Comparison of ENCODE assay signal across 8 cellular contexts in the genomic region with DNA sequence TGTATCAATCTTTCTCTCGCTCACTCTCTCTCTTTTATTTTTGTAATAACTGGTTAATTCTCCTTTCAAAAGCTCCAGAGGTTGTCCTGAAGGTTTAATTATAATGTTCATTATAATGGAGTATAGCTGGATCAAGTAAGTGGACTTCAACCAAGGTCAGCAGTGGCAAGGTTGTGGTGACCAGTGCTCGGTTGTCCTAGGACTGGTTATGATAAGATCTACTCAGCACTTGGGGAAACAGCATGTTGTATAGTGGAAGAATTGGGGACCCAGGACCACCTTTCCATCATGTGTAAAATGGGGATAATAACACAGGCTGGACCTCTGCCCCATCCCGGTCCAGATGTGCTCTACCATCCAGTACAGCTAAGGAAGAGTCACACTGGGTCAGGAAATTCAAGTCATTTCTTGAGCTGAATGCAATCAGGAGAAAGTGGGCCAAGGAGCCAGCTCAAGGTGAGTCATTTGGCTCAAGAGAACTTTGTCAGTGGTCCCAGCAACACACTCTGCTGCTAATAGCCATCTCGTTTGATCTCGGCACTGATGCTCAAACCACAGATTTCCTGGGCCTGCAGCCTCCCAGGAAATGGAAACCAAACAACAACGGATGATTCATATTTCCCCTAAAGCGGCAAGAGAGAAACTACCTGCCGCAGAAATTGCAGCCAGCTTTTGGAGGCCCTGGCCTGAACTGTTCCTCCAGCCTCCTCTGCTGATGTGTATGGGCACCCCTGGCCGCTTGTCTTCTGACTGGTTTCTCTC.
DNase-seq lines count a peak whose midpoint lies in the region; ATAC-seq and TF ChIP-seq lines count a peak whose summit lies in the region.

No MANE protein-coding gene starts in this region.

- DNase-seq in CD4-positive, alpha-beta T cell: peak; percentile 11 to 69 (median 48)
- DNase-seq in HS-27A (ENCODE audit: low read depth): peak; percentile 86
- peak; percentile 67 to 74 for DNase-seq in activated CD4-positive, alpha-beta T cell treated with anti-CD3 and anti-CD28 coated beads, Interleukin-2, amount 50 U/mL, for 48 hours
- DNase-seq in fibroblast of pulmonary artery (ENCODE audit: low read depth): peak; percentile 90
- DNase-seq in stimulated activated effector memory CD8-positive, alpha-beta T cell treated with anti-CD3 and anti-CD28 coated beads, Interleukin-12 subunit alpha, Interleukin-12 subunit beta, amount 100 ng/mL, for 72 hours (ENCODE audit: low spot score in 2 of 2): peak; percentile 55 to 87
- no peak for DNase-seq in COR-L47 (lab: John Stamatoyannopoulos, UW)
- DNase-seq in NCI-H2227 (lab: John Stamatoyannopoulos, UW; ENCODE audit: unreplicated experiment): no peak

- peaks cover 50% of the 10 kb centered on the region for H3K4me1 Mint-ChIP-seq in CD4-positive, alpha-beta T cell (ENCODE audit: low read depth)
- peaks cover 61% of the 10 kb centered on the region for H3K4me1 Mint-ChIP-seq in stimulated activated effector memory CD8-positive, alpha-beta T cell treated with anti-CD3 and anti-CD28 coated beads, Interleukin-12 subunit alpha, Interleukin-12 subunit beta, amount 100 ng/mL, for 72 hours

- H3K27me3 Mint-ChIP-seq in CD4-positive, alpha-beta T cell: no peaks in the 10 kb centered on the region

- no peaks in the 10 kb centered on the region for H3K9me3 Mint-ChIP-seq in CD4-positive, alpha-beta T cell
- H3K9me3 Mint-ChIP-seq in stimulated activated effector memory CD8-positive, alpha-beta T cell treated with anti-CD3 and anti-CD28 coated beads, Interleukin-12 subunit alpha, Interleukin-12 subunit beta, amount 100 ng/mL, for 72 hours: no peaks in the 10 kb centered on the region

- no peaks in the 10 kb centered on the region for H3K36me3 Mint-ChIP-seq in CD4-positive, alpha-beta T cell (ENCODE audit: low read depth)
- peaks cover 10% of the 10 kb centered on the region for H3K36me3 Mint-ChIP-seq in stimulated activated effector memory CD8-positive, alpha-beta T cell treated with anti-CD3 and anti-CD28 coated beads, Interleukin-12 subunit alpha, Interleukin-12 subunit beta, amount 100 ng/mL, for 72 hours

- H3K27me3 ChIP-seq in CD4-positive, alpha-beta T cell (ENCODE audit: control insufficient read depth, insufficient read depth, low read length): no peaks in the 10 kb centered on the region

- H3K27ac Mint-ChIP-seq in CD4-positive, alpha-beta T cell: peak overlapping the region; percentile 73
- H3K27ac Mint-ChIP-seq in stimulated activated effector memory CD8-positive, alpha-beta T cell treated with anti-CD3 and anti-CD28 coated beads, Interleukin-12 subunit alpha, Interleukin-12 subunit beta, amount 100 ng/mL, for 72 hours: peak overlapping the region; percentile 86

- no peaks in the 10 kb centered on the region for H3K9me3 ChIP-seq in CD4-positive, alpha-beta T cell (ENCODE audit: control insufficient read depth, low read length)

- intact Hi-C loops in CD4-positive, alpha-beta T cell (cut with DNase I, micrococcal nuclease): loop anchor here in 1 of 2 experiments (5.0 kb wide), 1 partner anchor 125 kb away; the partner anchor contains the start of gene RBPJ

- CTCF ChIA-PET in CD4-positive, alpha-beta T cell (lab: Charles Lee): interaction anchor here (0.7 to 1.0 kb wide), 2 partner anchors 11 to 115 kb away, joined by 3 read pairs; no protein-coding TSS in a partner anchor

- no peak overlapping the region for H3K4me3 ChIP-seq in fibroblast of pulmonary artery (replicated peaks; ENCODE audit: low read depth, low read length)

- H3K4me3 Mint-ChIP-seq in CD4-positive, alpha-beta T cell: peak overlapping the region; percentile 57
- peak overlapping the region; percentile 46 for H3K4me3 Mint-ChIP-seq in stimulated activated effector memory CD8-positive, alpha-beta T cell treated with anti-CD3 and anti-CD28 coated beads, Interleukin-12 subunit alpha, Interleukin-12 subunit beta, amount 100 ng/mL, for 72 hours

- H3K27ac ChIP-seq in CD4-positive, alpha-beta T cell (ENCODE audit: low read depth, low read length): no peak overlapping the region

- POLR2A ChIA-PET in CD4-positive, alpha-beta T cell (lab: Charles Lee): interaction anchor here (4.0 kb wide), 1 partner anchor 122 kb away, joined by 22 read pairs; the partner anchor contains the start of gene RBPJ

- no peak for TF ChIP-seq CTCF in CD4-positive, alpha-beta T cell (IDR thresholded peaks at IDR 0.05)
- no peak for TF ChIP-seq CTCF in fibroblast of pulmonary artery (IDR thresholded peaks at IDR 0.05; ENCODE audit: low read length, missing control alignments)

- ATAC-seq in CD4-positive, alpha-beta T cell (ENCODE audit: poor library complexity): peak; percentile 82
- peak; percentile 88 for ATAC-seq in GM21447 (IDR thresholded peaks at IDR 0.05; ENCODE audit: unreplicated experiment)
- ATAC-seq in stimulated activated effector memory CD8-positive, alpha-beta T cell treated with anti-CD3 and anti-CD28 coated beads, Interleukin-12 subunit alpha, Interleukin-12 subunit beta, amount 100 ng/mL, for 72 hours: peak; percentile 93

Comparison
In these comparisons a context has a peak if more than half of its experiments do, and no peak if none do; other contexts are left out.
1. DNase-seq: peak in CD4-positive, alpha-beta T cell (10 of 10), HS-27A (single experiment), activated CD4-positive, alpha-beta T cell treated with anti-CD3 and anti-CD28 coated beads, Interleukin-2, amount 50 U/mL, for 48 hours (2 of 2), fibroblast of pulmonary artery (single experiment) and stimulated activated effector memory CD8-positive, alpha-beta T cell treated with anti-CD3 and anti-CD28 coated beads, Interleukin-12 subunit alpha, Interleukin-12 subunit beta, amount 100 ng/mL, for 72 hours (2 of 2); none in COR-L47 (single experiment) and NCI-H2227 (single experiment).
2. Peak in every context shown above with its lines, with median percentiles within 50 percentile points of each other: ATAC-seq.